ENCODE assay signal across 16 cellular contexts in the genomic region with DNA sequence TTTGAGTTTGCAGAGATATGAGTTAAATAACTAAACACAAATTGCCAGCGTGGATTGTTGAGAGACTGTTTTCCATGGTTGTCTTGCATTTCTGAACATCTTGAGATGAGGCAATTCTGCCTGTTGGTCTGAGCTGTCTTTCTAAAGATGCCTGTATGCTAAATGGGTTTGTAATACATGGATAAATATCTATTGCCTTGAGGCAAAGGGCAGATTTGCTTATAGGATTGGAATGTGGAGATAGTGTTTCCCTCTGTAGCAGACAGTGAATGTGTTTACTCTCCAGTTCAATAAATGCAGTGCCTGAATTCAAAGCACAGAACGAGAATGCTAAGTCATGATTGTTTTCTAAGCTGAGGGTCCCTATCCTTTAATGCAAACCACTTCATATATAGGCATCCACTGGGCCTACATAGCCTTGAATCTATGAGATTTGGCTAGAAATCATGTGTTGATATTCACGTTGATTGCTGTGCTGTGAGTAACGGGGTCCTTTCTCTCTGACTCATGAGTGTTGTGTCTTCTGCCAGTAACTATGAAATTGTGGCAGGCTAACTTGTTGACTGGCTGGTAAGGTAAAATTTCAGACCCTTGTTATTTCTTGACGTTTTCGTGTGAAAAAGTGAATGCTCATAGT.
DNase-seq lines count a peak whose midpoint lies in the region; FAIRE-seq and TF ChIP-seq lines count a peak whose summit lies in the region.
"Had no signal": no experiment of that assay in that cellular context is flagged by ENCODE, and none has a peak within 500 bp of the region (broad histone marks: within the 10 kb centered on the region; RNA-seq: fewer than 3 reads in every experiment).

No MANE protein-coding gene starts in this region.

- H3K36me3 ChIP-seq in PC-9 (ENCODE audit: low read depth) (no peaks in the 10 kb centered on the region), H1 (ENCODE audit: control insufficient read depth in 2 of 4, insufficient read depth in 4 of 4, low read length in 3 of 4) (no peaks in the 10 kb centered on the region)
- H3K36me3 ChIP-seq: right atrium auricular region had no signal

- H3K4ac ChIP-seq in H1 (replicated peaks; ENCODE audit: insufficient read length, low read depth, low read length), result no peak overlapping the region

- peaks cover 10% of the 10 kb centered on the region; the same call in 1 of the 2 replicates for H3F3A ChIP-seq in PC-9 (ENCODE audit: insufficient read depth, low read depth)

- H3K9ac ChIP-seq in H1 (replicated peaks in 1 of 4; ENCODE audit: extremely low read depth in 1 of 4, low read depth in 3 of 4, low read length in 3 of 4), result no peak overlapping the region

- H2AFZ ChIP-seq in PC-9 (peak overlapping the region; percentile 44; the same call in 1 of the 2 replicates), H1 (ENCODE audit: low read length) (peak overlapping the region; percentile 71; the same call in 1 of the 2 replicates)

- WGBS in H1 (ENCODE audit: extremely low coverage in 1 of 2, insufficient coverage in 1 of 2, insufficient read length in 1 of 2, insufficient replicate concordance in 2 of 2, low coverage in 1 of 2, low lambda C conversion rate in 2 of 2, missing lambda C conversion rate in 1 of 2), 2 experiments, result 84% methylated on average over 6 of the region's 6 CpGs; no CpG with 5 or more reads in 1 of the 2 experiments

- no peaks in the 10 kb centered on the region for H3K27me3 ChIP-seq in PC-9 (ENCODE audit: insufficient read depth, low read depth)
- no peaks in the 10 kb centered on the region for H3K27me3 ChIP-seq in H1 (replicated peaks in 1 of 4; ENCODE audit: control insufficient read depth in 3 of 4, extremely low read depth in 1 of 4, insufficient read depth in 3 of 4, low read length in 3 of 4)
- H3K27me3 ChIP-seq: body of pancreas, right atrium auricular region had no signal

- no peak overlapping the region for H4K8ac ChIP-seq in H1 (ENCODE audit: extremely low read depth, insufficient read depth, low read length)

- POLR2A ChIA-PET in PC-9 (lab: Charles Lee; ENCODE audit: unreplicated experiment) (no interaction called here), H1 (lab: Charles Lee; ENCODE audit: partially characterized antibody) (no interaction called here), GM10248 (lab: Yijun Ruan, JAX) (no interaction called here)

- H3K4me2 ChIP-seq in PC-9, result peak overlapping the region; percentile 59
- H3K4me2 ChIP-seq in H1 (ENCODE audit: insufficient read depth in 1 of 2, low read depth in 2 of 2, low read length in 2 of 2), result no peak overlapping the region

- CTCF ChIA-PET in PC-9 (lab: Charles Lee), result no interaction called here
- CTCF ChIA-PET in H1 (lab: Charles Lee; ENCODE audit: partially characterized antibody), result no interaction called here
- CTCF ChIA-PET in GM10248 (lab: Yijun Ruan, JAX), result interaction anchor here (1.6 kb wide), 1 partner anchor 14 kb away, joined by 4 read pairs; no protein-coding TSS in a partner anchor

- H3K9me3 ChIP-seq in PC-9 (ENCODE audit: insufficient read depth, low read depth) (peaks cover 12% of the 10 kb centered on the region), H1 (ENCODE audit: insufficient read depth in 2 of 2, low read depth in 1 of 2, low read length in 1 of 2) (no peaks in the 10 kb centered on the region; a peak in 1 of 4 replicates)
- H3K9me3 ChIP-seq: body of pancreas, right atrium auricular region had no signal

- intact Hi-C loops in PC-9 (cut with micrococcal nuclease; ENCODE audit: unreplicated experiment), result loop anchor here (1.0 to 2.0 kb wide), 3 partner anchors 13 to 203 kb away; no protein-coding TSS in a partner anchor

- H3K79me2 ChIP-seq in PC-9 (ENCODE audit: low read depth) (no peaks in the 10 kb centered on the region), H1 (ENCODE audit: control insufficient read depth in 1 of 2, insufficient read depth in 2 of 2, low read length in 2 of 2) (no peaks in the 10 kb centered on the region)

- no peak overlapping the region for H4K5ac ChIP-seq in H1 (ENCODE audit: insufficient read length, low read depth, low read length)

- no peaks in the 10 kb centered on the region; the same call in 1 of the 2 replicates for H3K23me2 ChIP-seq in H1 (ENCODE audit: low read depth, low read length)

- H3K9me2 ChIP-seq in PC-9 (ENCODE audit: insufficient read depth), result no peaks in the 10 kb centered on the region

- no peak overlapping the region for H3K18ac ChIP-seq in H1 (ENCODE audit: extremely low read depth, low read length)

- no peak overlapping the region for H2BK120ac ChIP-seq in H1 (replicated peaks; ENCODE audit: low read depth, low read length)

- no peak overlapping the region for H3K4me3 ChIP-seq in PC-9
- no peak overlapping the region for H3K4me3 ChIP-seq in H1 (ENCODE audit: extremely low read depth in 1 of 4, insufficient read depth in 2 of 4, low read depth in 3 of 4, low read length in 4 of 4)
- H3K4me3 ChIP-seq: body of pancreas, GM12878, right atrium auricular region had no signal

- no peak overlapping the region for H2BK5ac ChIP-seq in H1 (ENCODE audit: low read depth, low read length)

- no peak overlapping the region for H2BK12ac ChIP-seq in H1 (ENCODE audit: low read depth, low read length)

- FAIRE-seq in H1 (lab: Jason Lieb, UNC), result no peak
- FAIRE-seq: GM12878 had no signal

- no peak for TF ChIP-seq EP300 in H1 (IDR thresholded peaks at IDR 0.05; ENCODE audit: borderline replicate concordance in 1 of 2, low read depth in 2 of 2, low read length in 2 of 2)

- TF ChIP-seq RAD21 in H1 (IDR thresholded peaks at IDR 0.05 in 1 of 2, conservative IDR thresholded peaks at IDR 0.05 in 1 of 2; ENCODE audit: low read depth in 2 of 2, low read length in 2 of 2), result no peak

- no peak overlapping the region for H4K91ac ChIP-seq in H1 (replicated peaks; ENCODE audit: insufficient read length, low read length)

- no peak overlapping the region for H2BK20ac ChIP-seq in H1 (ENCODE audit: low read length)

- TF ChIP-seq POLR2A in H1 (IDR thresholded peaks at IDR 0.05; ENCODE audit: control extremely low read depth in 1 of 2, low read depth in 2 of 2, low read length in 2 of 2), result no peak

- peak; percentile 41 for DNase-seq in GM04503 (ENCODE audit: low read depth)
- peak; percentile 36 to 84 for DNase-seq in PC-9
- no peak for DNase-seq in H1 (ENCODE audit: low read depth in 1 of 2, low spot score in 2 of 2)
- DNase-seq in non-pigmented ciliary epithelial cell (ENCODE audit: low read depth), result peak; percentile 65
- no peak for DNase-seq in HUDEP-2 (lab: John Stamatoyannopoulos, UW; ENCODE audit: unreplicated experiment in 76 of 76)
- no peak for DNase-seq in activated CD4-positive, alpha-beta T cell treated with anti-CD3 and anti-CD28 coated beads, Interleukin-2, amount 50 U/mL, for 48 hours
- no peak for DNase-seq in SW 1271 (lab: John Stamatoyannopoulos, UW)
- no peak for DNase-seq in GM10248 (ENCODE audit: extremely low spot score)
- DNase-seq: activated CD4-positive, CD25-positive, alpha-beta regulatory T cell; activated T-cell treated with anti-CD3 and anti-CD28 coated beads, Interleukin-2, amount 50 U/mL, for 1 hour; body of pancreas; Calu3; HCEC 1CT; Kasumi-1 had no signal

- TF ChIP-seq CTCF in PC-9 (conservative IDR thresholded peaks at IDR 0.05) (no peak), H1 (IDR thresholded peaks at IDR 0.05; ENCODE audit: control extremely low read depth in 1 of 3, insufficient read depth in 1 of 3, low read depth in 1 of 3, low read length in 3 of 3) (no peak), GM10248 (IDR thresholded peaks at IDR 0.05; ENCODE audit: control extremely low read depth, extremely low read depth, low read depth, missing control alignments) (no peak)

- H3K4me1 ChIP-seq in PC-9 (replicated peaks; ENCODE audit: insufficient read depth) (peaks cover 10% of the 10 kb centered on the region), H1 (replicated peaks in 1 of 4; ENCODE audit: control insufficient read depth in 3 of 4, insufficient read depth in 4 of 4, low read length in 3 of 4) (no peaks in the 10 kb centered on the region)
- H3K4me1 ChIP-seq: body of pancreas, right atrium auricular region had no signal

- H3K56ac ChIP-seq in H1 (replicated peaks; ENCODE audit: insufficient read length, low read depth, low read length), result no peak overlapping the region

- H2AK5ac ChIP-seq in H1 (ENCODE audit: low read depth, low read length), result no peak overlapping the region

- H3K27ac ChIP-seq in PC-9 (peak overlapping the region; percentile 71), H1 (ENCODE audit: low read depth, low read length) (no peak overlapping the region)
- H3K27ac ChIP-seq: body of pancreas, right atrium auricular region had no signal

- no peak overlapping the region for H2BK15ac ChIP-seq in H1 (ENCODE audit: low read length)

- H4K20me1 ChIP-seq in PC-9 (ENCODE audit: insufficient read depth), result no peaks in the 10 kb centered on the region
- H4K20me1 ChIP-seq in H1 (replicated peaks in 1 of 2; ENCODE audit: control insufficient read depth in 1 of 2, insufficient read depth in 2 of 2, low read length in 2 of 2), result no peaks in the 10 kb centered on the region

- H3K79me1 ChIP-seq in H1 (ENCODE audit: low read depth, low read length), result no peaks in the 10 kb centered on the region

- H3K23ac ChIP-seq in H1 (ENCODE audit: insufficient read length), result no peak overlapping the region

- H3K14ac ChIP-seq in H1 (ENCODE audit: insufficient read length), result no peak overlapping the region

- BruUV-seq in PC-9 (replicated peaks; lab: Mats Ljungman, UMichigan), result no TSS peak

TF ChIP-seq in H1, 55 proteins besides CTCF, POLR2A, EP300 and RAD21:
- TF ChIP-seq, protein P1, sequence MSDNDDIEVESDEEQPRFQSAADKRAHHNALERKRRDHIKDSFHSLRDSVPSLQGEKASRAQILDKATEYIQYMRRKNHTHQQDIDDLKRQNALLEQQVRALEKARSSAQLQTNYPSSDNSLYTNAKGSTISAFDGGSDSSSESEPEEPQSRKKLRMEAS (IDR thresholded peaks at IDR 0.05), result no peak
- TF ChIP-seq TAF7 (optimal IDR thresholded peaks at IDR 0.05; ENCODE audit: borderline replicate concordance, low read depth, low read length), result no peak
- TF ChIP-seq CHD1 (IDR thresholded peaks at IDR 0.05; ENCODE audit: low read depth, low read length), result no peak
- no peak for TF ChIP-seq BACH1 (IDR thresholded peaks at IDR 0.05; ENCODE audit: low read length)
- no peak for TF ChIP-seq TBP (IDR thresholded peaks at IDR 0.05; ENCODE audit: low read depth, low read length)
- no peak for TF ChIP-seq PHF8 (conservative IDR thresholded peaks at IDR 0.05; ENCODE audit: low read depth, low read length)

Comparison
In these comparisons a context has a peak if more than half of its experiments do, and no peak if none do; other contexts are left out.
1. DNase-seq: peak in GM04503 (single experiment), PC-9 (2 of 2) and non-pigmented ciliary epithelial cell (single experiment); none in H1 (0 of 2), HUDEP-2 (0 of 76), activated CD4-positive, alpha-beta T cell treated with anti-CD3 and anti-CD28 coated beads, Interleukin-2, amount 50 U/mL, for 48 hours (0 of 2), SW 1271 (0 of 2) and GM10248 (single experiment).